1 cellular context compared by ENCODE assay signal in the genomic region with DNA sequence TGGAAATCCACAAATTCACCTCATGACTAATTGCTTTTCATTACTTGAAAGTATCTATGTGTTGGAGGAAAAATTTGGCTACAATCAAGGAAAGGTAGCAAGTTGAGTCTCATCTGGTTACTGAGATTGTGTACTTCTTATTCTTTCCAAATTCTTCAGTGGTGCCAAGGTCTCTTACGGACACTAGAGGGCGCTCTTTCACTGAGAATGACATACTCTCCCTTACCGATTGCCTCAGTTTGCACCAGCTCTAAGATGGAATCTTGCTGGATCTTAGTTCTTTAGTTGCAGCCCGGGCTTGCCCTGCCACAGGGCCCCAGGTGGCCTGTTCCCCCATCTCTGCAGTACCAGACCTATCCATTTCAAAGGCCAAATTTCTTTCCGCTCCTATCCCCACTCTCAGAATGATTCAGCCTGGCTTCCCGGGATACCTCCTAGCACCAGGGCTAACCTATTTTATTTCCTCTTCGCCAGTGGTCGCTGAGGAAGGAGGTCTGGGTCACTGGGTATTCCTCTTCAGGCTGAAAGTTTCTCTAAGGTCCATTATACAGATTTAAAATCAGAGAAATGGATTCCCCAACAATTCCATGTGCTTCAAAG.
TF ChIP-seq lines count a peak whose summit lies in the region.

No MANE protein-coding gene starts in this region.

TF ChIP-seq in HCT116, 20 proteins besides CTCF, POLR2A, EP300 and RAD21 (continued from another document):
- TF ChIP-seq ATF3 (IDR thresholded peaks at IDR 0.05) (no peak), SP1 (IDR thresholded peaks at IDR 0.05; ENCODE audit: low read depth) (no peak), MAX (IDR thresholded peaks at IDR 0.05) (no peak), CEBPB (IDR thresholded peaks at IDR 0.05; ENCODE audit: low read depth) (no peak), SRF (IDR thresholded peaks at IDR 0.05; ENCODE audit: low read depth) (no peak)
